Comparison of ENCODE assay signal across 26 cellular contexts in the genomic region with DNA sequence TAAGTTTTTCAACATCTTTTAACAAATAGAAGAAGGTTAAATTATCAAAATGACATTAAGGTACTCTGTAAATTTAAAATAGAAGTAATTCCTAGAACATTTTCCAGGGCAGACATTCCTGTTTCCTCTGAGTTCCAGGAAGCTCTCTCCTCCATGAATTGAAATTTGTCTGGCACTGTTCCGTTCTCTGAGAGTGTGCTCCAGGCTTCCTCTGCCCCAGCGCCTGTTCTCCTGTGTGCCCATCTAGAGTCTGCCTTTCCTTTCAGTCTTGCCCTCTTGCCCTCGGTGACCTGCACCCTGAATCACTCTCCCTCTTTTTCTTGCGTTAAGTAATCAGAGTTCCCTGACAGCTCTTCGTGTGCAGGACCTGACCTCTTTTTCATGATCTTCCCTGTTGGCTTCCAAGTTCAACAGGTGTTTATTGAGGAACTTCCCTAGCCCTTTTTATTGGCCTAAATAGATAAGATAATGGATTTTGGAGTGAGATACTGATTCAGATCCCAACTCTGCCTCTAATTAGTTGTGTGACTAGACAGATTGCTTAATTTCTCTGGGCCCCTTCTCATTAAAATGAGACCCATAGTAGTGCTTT.
"Had no signal": no experiment of that assay in that cellular context is flagged by ENCODE, and none has a peak within 500 bp of the region (broad histone marks: within the 10 kb centered on the region; RNA-seq: fewer than 3 reads in every experiment).

No MANE protein-coding gene starts in this region.

- H3K4me2 ChIP-seq: neural progenitor cell had no signal

- H3K27ac Mint-ChIP-seq: activated naive CD4-positive, alpha-beta T cell treated with anti-CD3 and anti-CD28 coated beads, Interleukin-2, amount 10 ng/mL, durations not matched to agents 7 days and 5 days; activated naive CD8-positive, alpha-beta T cell treated with anti-CD3 and anti-CD28 coated beads, Interleukin-2, amount 10 ng/mL, durations not matched to agents 7 days and 5 days; brain; neural progenitor cell; stimulated activated naive CD8-positive, alpha-beta T cell treated with anti-CD3 and anti-CD28 coated beads, Interleukin-15, Interleukin-2, amounts not matched to agents 100 ng/mL and 50 ng/mL, for 24 hours had no signal

- H3K27ac ChIP-seq: ascending aorta, cardiac muscle cell, coronary artery, neural progenitor cell, skin epidermis, upper lobe of left lung, vagina had no signal

- ATAC-seq: esophagus mucosa; left lung; naive thymus-derived CD4-positive, alpha-beta T cell; sciatic nerve had no signal

- H3K4me3 ChIP-seq: ascending aorta, cardiac muscle cell, coronary artery, left lung, neural progenitor cell, skin epidermis, upper lobe of left lung, vagina had no signal

- H3K27me3 Mint-ChIP-seq: activated naive CD4-positive, alpha-beta T cell treated with anti-CD3 and anti-CD28 coated beads, Interleukin-2, amount 10 ng/mL, durations not matched to agents 7 days and 5 days; activated naive CD8-positive, alpha-beta T cell treated with anti-CD3 and anti-CD28 coated beads, Interleukin-2, amount 10 ng/mL, durations not matched to agents 7 days and 5 days; brain; naive thymus-derived CD4-positive, alpha-beta T cell; stimulated activated naive CD8-positive, alpha-beta T cell treated with anti-CD3 and anti-CD28 coated beads, Interleukin-15, Interleukin-2, amounts not matched to agents 100 ng/mL and 50 ng/mL, for 24 hours had no signal

- DNase-seq: activated CD4-positive, alpha-beta T cell treated with anti-CD3 and anti-CD28 coated beads for 4 hours; activated CD4-positive, alpha-beta T cell treated with anti-CD3 and anti-CD28 coated beads, Interleukin-2, amount 50 U/mL, for 48 hours; activated CD4-positive, CD25-positive, alpha-beta regulatory T cell; activated CD8-positive, alpha-beta memory T cell treated with anti-CD3 and anti-CD28 coated beads for 24 hours; activated gamma-delta T cell; activated naive CD4-positive, alpha-beta T cell treated with anti-CD3 and anti-CD28 coated beads, Interleukin-2, amount 10 ng/mL, durations not matched to agents 7 days and 5 days; activated naive CD8-positive, alpha-beta T cell treated with anti-CD3 and anti-CD28 coated beads, Interleukin-2, amount 10 ng/mL, durations not matched to agents 7 days and 5 days; foreskin fibroblast; kidney glomerular epithelial cell; left lung; mammary epithelial cell; midbrain; naive thymus-derived CD4-positive, alpha-beta T cell; stimulated activated CD4-positive, alpha-beta T cell treated with anti-CD3 and anti-CD28 coated beads, Interleukin-12 subunit alpha, Interleukin-12 subunit beta, amount 100 ng/mL, for 4 hours; stimulated activated CD4-positive, alpha-beta T cell treated with anti-CD3 and anti-CD28 coated beads, Interleukin-4, amount 100 ng/mL, for 1 hour; upper lobe of left lung had no signal

- H3K4me3 Mint-ChIP-seq: activated naive CD4-positive, alpha-beta T cell treated with anti-CD3 and anti-CD28 coated beads, Interleukin-2, amount 10 ng/mL, durations not matched to agents 7 days and 5 days; activated naive CD8-positive, alpha-beta T cell treated with anti-CD3 and anti-CD28 coated beads, Interleukin-2, amount 10 ng/mL, durations not matched to agents 7 days and 5 days; brain; naive thymus-derived CD4-positive, alpha-beta T cell; neural progenitor cell; stimulated activated naive CD8-positive, alpha-beta T cell treated with anti-CD3 and anti-CD28 coated beads, Interleukin-15, Interleukin-2, amounts not matched to agents 100 ng/mL and 50 ng/mL, for 24 hours had no signal

- H3K27me3 ChIP-seq: ascending aorta, cardiac muscle cell, left lung, neural progenitor cell, upper lobe of left lung, vagina had no signal

- H3K4me1 Mint-ChIP-seq: activated naive CD4-positive, alpha-beta T cell treated with anti-CD3 and anti-CD28 coated beads, Interleukin-2, amount 10 ng/mL, durations not matched to agents 7 days and 5 days; brain; neural progenitor cell had no signal

- H3K4me1 ChIP-seq: ascending aorta, neural progenitor cell, upper lobe of left lung, vagina had no signal

- H3K9ac ChIP-seq: neural progenitor cell had no signal

- H3K9me3 ChIP-seq: ascending aorta, left lung, upper lobe of left lung, vagina had no signal

- H2AFZ ChIP-seq: neural progenitor cell had no signal

- H3K9me3 Mint-ChIP-seq: activated naive CD4-positive, alpha-beta T cell treated with anti-CD3 and anti-CD28 coated beads, Interleukin-2, amount 10 ng/mL, durations not matched to agents 7 days and 5 days; activated naive CD8-positive, alpha-beta T cell treated with anti-CD3 and anti-CD28 coated beads, Interleukin-2, amount 10 ng/mL, durations not matched to agents 7 days and 5 days; naive thymus-derived CD4-positive, alpha-beta T cell; stimulated activated naive CD8-positive, alpha-beta T cell treated with anti-CD3 and anti-CD28 coated beads, Interleukin-15, Interleukin-2, amounts not matched to agents 100 ng/mL and 50 ng/mL, for 24 hours had no signal
